Comparison of ENCODE assay signal across 18 cellular contexts in the genomic region with DNA sequence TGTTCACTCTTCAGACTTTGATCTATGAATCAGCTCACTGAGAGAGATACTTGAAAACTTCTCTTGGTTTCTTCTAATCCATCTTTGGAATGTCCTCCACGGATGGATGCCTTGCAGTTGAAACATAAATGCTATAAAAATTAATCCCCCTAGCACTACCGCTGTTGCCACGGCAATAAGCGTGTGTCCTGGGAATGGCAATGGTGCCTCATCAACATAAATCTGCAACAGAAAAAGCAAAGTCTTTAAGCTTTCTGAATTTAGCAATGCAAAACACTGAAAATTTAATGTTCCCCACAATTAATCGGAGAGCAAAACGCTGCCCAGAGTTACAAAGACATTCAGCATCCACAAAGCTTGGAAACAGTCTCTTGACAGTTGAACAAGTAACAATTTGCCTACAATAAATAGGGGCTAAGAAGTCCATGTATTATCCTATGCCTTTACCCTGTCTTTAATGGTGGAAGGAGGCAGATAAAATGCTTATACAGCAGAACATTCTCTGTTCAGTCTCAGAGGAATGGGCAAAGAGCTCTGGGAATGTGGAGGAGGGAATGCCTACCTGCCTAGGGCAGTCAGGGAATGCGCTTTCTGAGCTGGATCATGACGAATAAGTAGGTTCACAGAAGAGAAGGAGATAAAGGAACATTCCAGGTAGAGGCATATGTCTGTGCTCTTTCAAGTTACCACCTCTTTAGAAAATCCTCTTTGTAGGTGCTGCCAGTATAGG.
"Had no signal": no experiment of that assay in that cellular context is flagged by ENCODE, and none has a peak within 500 bp of the region (broad histone marks: within the 10 kb centered on the region; RNA-seq: fewer than 3 reads in every experiment).

No MANE protein-coding gene starts in this region.

- DNase-seq: activated CD4-positive, alpha-beta T cell treated with anti-CD3 and anti-CD28 coated beads, Interleukin-2, amount 50 U/mL, for 4 hours; activated CD4-positive, CD25-positive, alpha-beta regulatory T cell treated with anti-CD3 and anti-CD28 coated beads, Interleukin-2, amount 50 U/mL, for 72 hours; activated T-cell treated with anti-CD3 and anti-CD28 coated beads, Interleukin-2, amount 50 U/mL, for 1 hour; amniotic stem cell; body of pancreas; central memory CD4-positive, alpha-beta T cell; effector CD8-positive, alpha-beta T cell; gastrocnemius medialis; heart right ventricle; lower lobe of right lung; midbrain; right cardiac atrium; spleen; stimulated activated CD4-positive, alpha-beta T cell treated with anti-CD3 and anti-CD28 coated beads, Interleukin-2, amount 100 ng/mL, for 24 hours; stimulated activated naive B cell treated with anti-CD40 and anti-IgM and Interleukin-4, amounts not matched to agents 10 μg/mL and 1 μg/mL and 100 μg/mL, for 72 hours; transverse colon had no signal

- H3K9me3 ChIP-seq: body of pancreas, gastrocnemius medialis, lower lobe of right lung, transverse colon had no signal

- H3K4me1 Mint-ChIP-seq: activated naive CD4-positive, alpha-beta T cell treated with anti-CD3 and anti-CD28 coated beads, Interleukin-2, amount 50 U/mL, for 24 hours; stimulated activated naive B cell treated with anti-CD40 and anti-IgM and Interleukin-4, amounts not matched to agents 10 μg/mL and 1 μg/mL and 100 μg/mL, for 72 hours had no signal

- H3K27me3 Mint-ChIP-seq: activated naive CD4-positive, alpha-beta T cell treated with anti-CD3 and anti-CD28 coated beads, Interleukin-2, amount 50 U/mL, for 24 hours had no signal

- H3K36me3 ChIP-seq: gastrocnemius medialis, heart right ventricle, lower lobe of right lung, spleen, transverse colon had no signal

- H3K27me3 ChIP-seq: body of pancreas, transverse colon had no signal

- H3K27ac ChIP-seq: body of pancreas, coronary artery, gastrocnemius medialis, heart right ventricle, lower lobe of right lung, spleen, transverse colon had no signal

- H3K4me1 ChIP-seq: body of pancreas, gastrocnemius medialis, heart right ventricle, lower lobe of right lung, spleen, transverse colon had no signal

- H3K27ac Mint-ChIP-seq: activated naive CD4-positive, alpha-beta T cell treated with anti-CD3 and anti-CD28 coated beads, Interleukin-2, amount 50 U/mL, for 24 hours; stimulated activated naive B cell treated with anti-CD40 and anti-IgM and Interleukin-4, amounts not matched to agents 10 μg/mL and 1 μg/mL and 100 μg/mL, for 72 hours had no signal

- H3K4me3 ChIP-seq: body of pancreas, coronary artery, gastrocnemius medialis, heart right ventricle, lower lobe of right lung, spleen, transverse colon had no signal

- H3K4me3 Mint-ChIP-seq: activated naive CD4-positive, alpha-beta T cell treated with anti-CD3 and anti-CD28 coated beads, Interleukin-2, amount 50 U/mL, for 24 hours; stimulated activated naive B cell treated with anti-CD40 and anti-IgM and Interleukin-4, amounts not matched to agents 10 μg/mL and 1 μg/mL and 100 μg/mL, for 72 hours had no signal

- ATAC-seq: body of pancreas; gastrocnemius medialis; heart right ventricle; lower lobe of right lung; right cardiac atrium; stimulated activated naive B cell treated with anti-CD40 and anti-IgM and Interleukin-4, amounts not matched to agents 10 μg/mL and 1 μg/mL and 100 μg/mL, for 72 hours had no signal
